Comparison of ENCODE assay signal across 21 cellular contexts in genomic region chr20:32192698-32193097, GRCh38. TPM values are rescaled to one million over a fixed set of nuclear protein-coding genes. Genes with fewer than 3 reads are reported as not detected.
DNase-seq lines count a peak whose midpoint lies in the region; ATAC-seq, FAIRE-seq and TF ChIP-seq lines count a peak whose summit lies in the region.
"Had no signal": no experiment of that assay in that cellular context is flagged by ENCODE, and none has a peak within 500 bp of the region (broad histone marks: within the 10 kb centered on the region; RNA-seq: fewer than 3 reads in every experiment).

No MANE protein-coding gene starts in this region.

- H3K27me3 Mint-ChIP-seq in astrocyte (ENCODE audit: low read depth, unreplicated experiment) (no peaks in the 10 kb centered on the region), mesothelial cell of epicardium (ENCODE audit: low read depth) (no peaks in the 10 kb centered on the region)
- H3K27me3 Mint-ChIP-seq: effector memory CD8-positive, alpha-beta T cell had no signal

- H3K36me3 ChIP-seq in astrocyte (ENCODE audit: insufficient read depth, low read length) (peaks cover 9% of the 10 kb centered on the region), BE2C (peaks cover 27% of the 10 kb centered on the region), SK-N-SH (replicated peaks in 1 of 2; ENCODE audit: control insufficient read depth in 1 of 2, insufficient read depth in 2 of 2, low read length in 1 of 2) (peaks cover 12 to 39% of the 10 kb centered on the region in 2 experiments)
- H3K36me3 ChIP-seq: uterus had no signal

- intact Hi-C loops in right cardiac atrium (cut with DNase I), result no loop called here
- intact Hi-C loops in Right ventricle myocardium superior (cut with DNase I), result no loop called here

- peak; percentile 4 to 71 for ATAC-seq in right cardiac atrium
- ATAC-seq in Right ventricle myocardium superior (ENCODE audit: poor library complexity), result no peak
- ATAC-seq in GM18873 (IDR thresholded peaks at IDR 0.05; ENCODE audit: low FRiP score, unreplicated experiment), result no peak
- ATAC-seq: effector memory CD8-positive, alpha-beta T cell had no signal

- no peak overlapping the region for H3K9ac ChIP-seq in astrocyte (ENCODE audit: low read length)
- no peak overlapping the region for H3K9ac ChIP-seq in SK-N-SH

- TF ChIP-seq RAD21 in SK-N-SH (IDR thresholded peaks at IDR 0.05; ENCODE audit: low read length), result no peak

- H3K79me2 ChIP-seq in astrocyte (ENCODE audit: insufficient read depth, low read length) (peaks cover 18% of the 10 kb centered on the region), SK-N-SH (ENCODE audit: insufficient read depth) (no peaks in the 10 kb centered on the region)

- H3K4me3 ChIP-seq in right cardiac atrium (ENCODE audit: low read length), result no peak overlapping the region
- H3K4me3 ChIP-seq in astrocyte (ENCODE audit: insufficient read depth, low read depth, low read length), result no peak overlapping the region
- no peak overlapping the region for H3K4me3 ChIP-seq in BE2C (ENCODE audit: low read depth, low read length)
- H3K4me3 ChIP-seq in SK-N-SH (ENCODE audit: low read depth in 2 of 2, low read length in 1 of 2), result no peak overlapping the region
- H3K4me3 ChIP-seq: sigmoid colon, uterus had no signal

- H3F3A ChIP-seq in SK-N-SH (replicated peaks; ENCODE audit: insufficient read depth), result peaks cover 22% of the 10 kb centered on the region

- H3K4me2 ChIP-seq in astrocyte (ENCODE audit: low read length) (no peak overlapping the region), SK-N-SH (no peak overlapping the region)

- WGBS in right cardiac atrium, result 53% methylated on average over 3 of the region's 3 CpGs
- WGBS in SK-N-SH (ENCODE audit: low lambda C conversion rate), result 94% methylated on average over 3 of the region's 3 CpGs

- H3K4me1 Mint-ChIP-seq in astrocyte (ENCODE audit: low read depth, unreplicated experiment), result peaks cover 10% of the 10 kb centered on the region
- H3K4me1 Mint-ChIP-seq in mesothelial cell of epicardium, result peaks cover 23% of the 10 kb centered on the region

- H3K9me3 Mint-ChIP-seq in astrocyte (ENCODE audit: unreplicated experiment) (no peaks in the 10 kb centered on the region), mesothelial cell of epicardium (no peaks in the 10 kb centered on the region)
- H3K9me3 Mint-ChIP-seq: effector memory CD8-positive, alpha-beta T cell; T-helper 1 cell treated with Interleukin-12 subunit alpha and Interleukin-12 subunit beta and Interleukin-4 antibody, amounts not matched to agents 30 μg/mL and 1 μg/mL, for 36 hours had no signal

- H2AFZ ChIP-seq in astrocyte (ENCODE audit: low read depth, low read length) (no peak overlapping the region), SK-N-SH (ENCODE audit: low read depth) (no peak overlapping the region)

- H3K9me3 ChIP-seq in right cardiac atrium (ENCODE audit: control insufficient read depth, low read length) (no peaks in the 10 kb centered on the region), astrocyte (ENCODE audit: insufficient read depth, low read depth, low read length) (no peaks in the 10 kb centered on the region), BE2C (no peaks in the 10 kb centered on the region), SK-N-SH (no peaks in the 10 kb centered on the region)
- H3K9me3 ChIP-seq: sigmoid colon, uterus had no signal

- H3K27me3 ChIP-seq in right cardiac atrium (ENCODE audit: control insufficient read depth, insufficient read depth), result no peaks in the 10 kb centered on the region
- H3K27me3 ChIP-seq in astrocyte (ENCODE audit: insufficient read depth, low read length), result no peaks in the 10 kb centered on the region
- H3K27me3 ChIP-seq in BE2C, result no peaks in the 10 kb centered on the region
- H3K27me3 ChIP-seq in SK-N-SH (ENCODE audit: insufficient read depth), result no peaks in the 10 kb centered on the region
- H3K27me3 ChIP-seq: sigmoid colon, uterus had no signal

- H4K20me1 ChIP-seq in astrocyte (ENCODE audit: insufficient read depth, low read length), result peaks cover 17% of the 10 kb centered on the region
- H4K20me1 ChIP-seq in SK-N-SH (ENCODE audit: insufficient read depth), result 0 out of 2 replicates have a peak, but pooled peaks cover 1% of the 10 kb centered on the region

- no peak overlapping the region for H3K4me3 Mint-ChIP-seq in astrocyte (ENCODE audit: unreplicated experiment)
- no peak overlapping the region for H3K4me3 Mint-ChIP-seq in mesothelial cell of epicardium
- H3K4me3 Mint-ChIP-seq: effector memory CD8-positive, alpha-beta T cell; T-helper 1 cell treated with Interleukin-12 subunit alpha and Interleukin-12 subunit beta and Interleukin-4 antibody, amounts not matched to agents 30 μg/mL and 1 μg/mL, for 36 hours had no signal

- H3K4me1 ChIP-seq in right cardiac atrium (ENCODE audit: control insufficient read depth, insufficient read depth, low read length) (peaks cover 12% of the 10 kb centered on the region), astrocyte (ENCODE audit: insufficient read depth, low read length) (peaks cover 12% of the 10 kb centered on the region), BE2C (no peaks in the 10 kb centered on the region), SK-N-SH (ENCODE audit: control insufficient read depth in 1 of 2, insufficient read depth in 2 of 2, low read depth in 1 of 2, low read length in 1 of 2) (peaks cover 0 to 23% of the 10 kb centered on the region in 2 experiments; a peak in 2 of 4 replicates)

- H3K36me3 Mint-ChIP-seq in astrocyte (ENCODE audit: low read depth, unreplicated experiment), result peaks cover 11% of the 10 kb centered on the region
- peaks cover 17% of the 10 kb centered on the region for H3K36me3 Mint-ChIP-seq in mesothelial cell of epicardium

- CTCF ChIA-PET in SK-N-SH (lab: Yijun Ruan, JAX), result no interaction called here

- peak overlapping the region; percentile 81 for H3K27ac Mint-ChIP-seq in astrocyte (ENCODE audit: unreplicated experiment)
- peak overlapping the region; percentile 51 for H3K27ac Mint-ChIP-seq in mesothelial cell of epicardium
- H3K27ac Mint-ChIP-seq: T-helper 1 cell treated with Interleukin-12 subunit alpha and Interleukin-12 subunit beta and Interleukin-4 antibody, amounts not matched to agents 30 μg/mL and 1 μg/mL, for 36 hours had no signal

- no peak for FAIRE-seq in astrocyte (lab: Jason Lieb, UNC)
- FAIRE-seq: G401.6, islet of Langerhans had no signal

- DNase-seq in right cardiac atrium (no peak), Right ventricle myocardium superior (no peak), astrocyte (ENCODE audit: low read depth) (no peak), mesothelial cell of epicardium (ENCODE audit: low spot score in 2 of 2, unreplicated experiment in 2 of 2) (no peak), BE2C (no peak), HuH-7.5 (ENCODE audit: low spot score) (no peak), SK-N-SH (no peak)
- DNase-seq: cerebellar nuclear complex; effector memory CD8-positive, alpha-beta T cell; Karpas-422; NCI-H1092 treated with DMSO at 0.1 percent for 48 hours; NCI-H524 treated with DMSO at 0.1 percent for 48 hours; SHP77 treated with DMSO at 0.1 percent for 48 hours; sigmoid colon; stimulated activated CD4-positive, alpha-beta T cell treated with anti-CD3 and anti-CD28 coated beads, Interleukin-1b, Interleukin-23, amount 100 ng/mL, for 48 hours; uterus; WERI-Rb-1 had no signal

- H3K9me2 ChIP-seq in SK-N-SH, result no peaks in the 10 kb centered on the region

- TF ChIP-seq EP300 in SK-N-SH (IDR thresholded peaks at IDR 0.05; ENCODE audit: borderline replicate concordance in 1 of 2, low read depth in 1 of 2, low read length in 1 of 2), result no peak

- H3K27ac ChIP-seq in right cardiac atrium (ENCODE audit: low read length) (no peak overlapping the region), astrocyte (ENCODE audit: low read depth, low read length) (no peak overlapping the region), SK-N-SH (ENCODE audit: low read depth in 2 of 2, low read length in 1 of 2) (no peak overlapping the region)
- H3K27ac ChIP-seq: WERI-Rb-1 had no signal

- TF ChIP-seq CTCF in astrocyte (IDR thresholded peaks at IDR 0.05; ENCODE audit: insufficient read depth, low read depth, low read length) (no peak), mesothelial cell of epicardium (IDR thresholded peaks at IDR 0.05; ENCODE audit: unreplicated experiment) (no peak), BE2C (IDR thresholded peaks at IDR 0.05; ENCODE audit: low read depth, low read length) (no peak), SK-N-SH (IDR thresholded peaks at IDR 0.05) (no peak)

- POLR2A ChIA-PET in SK-N-SH (lab: Yijun Ruan, JAX), result no interaction called here

TF ChIP-seq in SK-N-SH, 30 proteins besides CTCF, POLR2A, EP300 and RAD21 (continues in another document):
- TF ChIP-seq MXI1 (IDR thresholded peaks at IDR 0.05; ENCODE audit: low read depth, low read length), result no peak
- no peak for TF ChIP-seq RCOR1 (IDR thresholded peaks at IDR 0.05; ENCODE audit: low read length)
- no peak for TF ChIP-seq IRF3 (IDR thresholded peaks at IDR 0.05; ENCODE audit: low read depth, low read length)
- no peak for TF ChIP-seq SMC3 (IDR thresholded peaks at IDR 0.05; ENCODE audit: low read depth, low read length)
- TF ChIP-seq FOSL2 (IDR thresholded peaks at IDR 0.05; ENCODE audit: borderline replicate concordance, low read depth), result no peak
- no peak for TF ChIP-seq POLR2AphosphoS5 (IDR thresholded peaks at IDR 0.05; ENCODE audit: low read depth, low read length)

RNA-seq across cellular contexts. Expression of gene PLAGL2, which starts 14.8 kb away (rescaled TPM):
- 1 to 10 TPM; 6.3 to 7.8 (median 6.8) TPM for total RNA-seq in right cardiac atrium
- polyA plus RNA-seq in right cardiac atrium, result 4.1 TPM
- 5.7 TPM for total RNA-seq in Right ventricle myocardium superior
- 14.7 and 15.3 TPM in 2 replicates for total RNA-seq in astrocyte
- 37.4 to 38.1 TPM (median 37.8 TPM) in 3 replicates for total RNA-seq in mesothelial cell of epicardium
- polyA plus RNA-seq in BE2C (2012; ENCODE audit: insufficient read depth, insufficient read length, low read depth), result 15.5 TPM
- 4.0 and 4.3 TPM in 2 replicates for polyA plus RNA-seq in SK-N-SH (2012; rRNA removed)
- 3.9 and 4.2 TPM in 2 replicates for polyA plus RNA-seq in SK-N-SH (2012; cell fraction: cytosol; rRNA removed)
- polyA plus RNA-seq in SK-N-SH (2012; cell fraction: nucleus; rRNA removed), result 5.2 and 6.1 TPM in 2 replicates

RNA-seq across cellular contexts. Expression of gene POFUT1, which starts 15.0 kb away (rescaled TPM):
- 10 to 100 TPM; 27.3 to 29.3 (median 28.0) TPM for total RNA-seq in right cardiac atrium
- 16.6 TPM for polyA plus RNA-seq in right cardiac atrium
- total RNA-seq in Right ventricle myocardium superior, result 24.9 TPM
- total RNA-seq in astrocyte, result 60.6 and 65.5 TPM in 2 replicates
- 43.7 to 46.3 TPM (median 45.3 TPM) in 3 replicates for total RNA-seq in mesothelial cell of epicardium
- 18.2 TPM for polyA plus RNA-seq in BE2C (2012; ENCODE audit: insufficient read depth, insufficient read length, low read depth)
- polyA plus RNA-seq in SK-N-SH (2012; rRNA removed), result 35.6 and 40.5 TPM in 2 replicates
- polyA plus RNA-seq in SK-N-SH (2012; cell fraction: cytosol; rRNA removed), result 27.9 and 35.3 TPM in 2 replicates
- polyA plus RNA-seq in SK-N-SH (2012; cell fraction: nucleus; rRNA removed), result 19.0 and 25.9 TPM in 2 replicates

Comparison
In these comparisons a context has a peak if more than half of its experiments do, and no peak if none do; other contexts are left out.
1. ATAC-seq: peak in right cardiac atrium (2 of 2); none in Right ventricle myocardium superior (single experiment) and GM18873 (single experiment).